1 cellular context compared by ENCODE assay signal in the genomic region with DNA sequence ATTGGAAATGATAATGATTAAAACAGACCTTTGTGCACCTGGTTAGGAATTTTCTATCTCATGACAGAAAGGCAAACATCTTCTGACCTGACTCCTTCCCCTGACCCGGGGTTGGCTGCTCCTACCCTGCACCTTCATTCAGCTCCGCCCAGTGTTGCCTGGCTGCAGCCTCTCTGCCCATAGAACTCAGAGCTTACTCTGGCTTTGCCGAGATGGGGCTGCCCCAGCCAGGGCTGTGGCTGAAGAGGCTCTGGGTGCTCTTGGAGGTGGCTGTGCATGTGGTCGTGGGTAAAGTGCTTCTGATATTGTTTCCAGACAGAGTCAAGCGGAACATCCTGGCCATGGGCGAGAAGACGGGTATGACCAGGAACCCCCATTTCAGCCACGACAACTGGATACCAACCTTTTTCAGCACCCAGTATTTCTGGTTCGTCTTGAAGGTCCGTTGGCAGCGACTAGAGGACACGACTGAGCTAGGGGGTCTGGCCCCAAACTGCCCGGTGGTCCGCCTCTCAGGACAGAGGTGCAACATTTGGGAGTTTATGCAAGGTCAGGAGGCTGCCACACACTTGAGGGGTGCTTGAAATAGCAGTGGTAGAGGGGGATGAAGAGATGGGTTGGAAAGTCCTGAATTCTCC.
TF ChIP-seq lines count a peak whose summit lies in the region.

A gene (plus strand): TSS at position 189 of the 638 bp plus-strand sequence. CDS start 24 bp downstream, at position 213.

TF ChIP-seq in HepG2, 621 proteins besides CTCF, POLR2A, EP300 and RAD21 (continued from another document and continues in another):
- TF ChIP-seq, protein P1, sequence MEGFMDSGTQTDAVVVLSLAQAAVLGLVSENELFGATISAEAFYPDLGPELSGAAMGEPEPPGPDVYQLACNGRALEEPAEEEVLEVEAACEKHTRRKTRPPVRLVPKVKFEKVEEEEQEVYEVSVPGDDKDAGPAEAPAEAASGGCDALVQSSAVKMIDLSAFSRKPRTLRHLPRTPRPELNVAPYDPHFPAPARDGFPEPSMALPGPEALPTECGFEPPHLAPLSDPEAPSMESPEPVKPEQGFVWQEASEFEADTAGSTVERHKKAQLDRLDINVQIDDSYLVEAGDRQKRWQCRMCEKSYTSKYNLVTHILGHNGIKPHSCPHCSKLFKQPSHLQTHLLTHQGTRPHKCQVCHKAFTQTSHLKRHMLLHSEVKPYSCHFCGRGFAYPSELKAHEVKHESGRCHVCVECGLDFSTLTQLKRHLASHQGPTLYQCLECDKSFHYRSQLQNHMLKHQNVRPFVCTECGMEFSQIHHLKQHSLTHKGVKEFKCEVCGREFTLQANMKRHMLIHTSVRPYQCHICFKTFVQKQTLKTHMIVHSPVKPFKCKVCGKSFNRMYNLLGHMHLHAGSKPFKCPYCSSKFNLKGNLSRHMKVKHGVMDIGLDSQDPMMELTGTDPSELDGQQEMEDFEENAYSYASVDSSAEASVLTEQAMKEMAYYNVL (CRISPR knock-in tag; IDR thresholded peaks at IDR 0.05; ENCODE audit: borderline replicate concordance): no peak
- no peak for TF ChIP-seq TEAD2 (CRISPR knock-in tag; IDR thresholded peaks at IDR 0.05)
- TF ChIP-seq, protein P2, sequence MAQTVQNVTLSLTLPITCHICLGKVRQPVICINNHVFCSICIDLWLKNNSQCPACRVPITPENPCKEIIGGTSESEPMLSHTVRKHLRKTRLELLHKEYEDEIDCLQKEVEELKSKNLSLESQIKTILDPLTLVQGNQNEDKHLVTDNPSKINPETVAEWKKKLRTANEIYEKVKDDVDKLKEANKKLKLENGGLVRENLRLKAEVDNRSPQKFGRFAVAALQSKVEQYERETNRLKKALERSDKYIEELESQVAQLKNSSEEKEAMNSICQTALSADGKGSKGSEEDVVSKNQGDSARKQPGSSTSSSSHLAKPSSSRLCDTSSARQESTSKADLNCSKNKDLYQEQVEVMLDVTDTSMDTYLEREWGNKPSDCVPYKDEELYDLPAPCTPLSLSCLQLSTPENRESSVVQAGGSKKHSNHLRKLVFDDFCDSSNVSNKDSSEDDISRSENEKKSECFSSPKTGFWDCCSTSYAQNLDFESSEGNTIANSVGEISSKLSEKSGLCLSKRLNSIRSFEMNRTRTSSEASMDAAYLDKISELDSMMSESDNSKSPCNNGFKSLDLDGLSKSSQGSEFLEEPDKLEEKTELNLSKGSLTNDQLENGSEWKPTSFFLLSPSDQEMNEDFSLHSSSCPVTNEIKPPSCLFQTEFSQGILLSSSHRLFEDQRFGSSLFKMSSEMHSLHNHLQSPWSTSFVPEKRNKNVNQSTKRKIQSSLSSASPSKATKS (CRISPR knock-in tag; IDR thresholded peaks at IDR 0.05): no peak
- TF ChIP-seq, protein P3, sequence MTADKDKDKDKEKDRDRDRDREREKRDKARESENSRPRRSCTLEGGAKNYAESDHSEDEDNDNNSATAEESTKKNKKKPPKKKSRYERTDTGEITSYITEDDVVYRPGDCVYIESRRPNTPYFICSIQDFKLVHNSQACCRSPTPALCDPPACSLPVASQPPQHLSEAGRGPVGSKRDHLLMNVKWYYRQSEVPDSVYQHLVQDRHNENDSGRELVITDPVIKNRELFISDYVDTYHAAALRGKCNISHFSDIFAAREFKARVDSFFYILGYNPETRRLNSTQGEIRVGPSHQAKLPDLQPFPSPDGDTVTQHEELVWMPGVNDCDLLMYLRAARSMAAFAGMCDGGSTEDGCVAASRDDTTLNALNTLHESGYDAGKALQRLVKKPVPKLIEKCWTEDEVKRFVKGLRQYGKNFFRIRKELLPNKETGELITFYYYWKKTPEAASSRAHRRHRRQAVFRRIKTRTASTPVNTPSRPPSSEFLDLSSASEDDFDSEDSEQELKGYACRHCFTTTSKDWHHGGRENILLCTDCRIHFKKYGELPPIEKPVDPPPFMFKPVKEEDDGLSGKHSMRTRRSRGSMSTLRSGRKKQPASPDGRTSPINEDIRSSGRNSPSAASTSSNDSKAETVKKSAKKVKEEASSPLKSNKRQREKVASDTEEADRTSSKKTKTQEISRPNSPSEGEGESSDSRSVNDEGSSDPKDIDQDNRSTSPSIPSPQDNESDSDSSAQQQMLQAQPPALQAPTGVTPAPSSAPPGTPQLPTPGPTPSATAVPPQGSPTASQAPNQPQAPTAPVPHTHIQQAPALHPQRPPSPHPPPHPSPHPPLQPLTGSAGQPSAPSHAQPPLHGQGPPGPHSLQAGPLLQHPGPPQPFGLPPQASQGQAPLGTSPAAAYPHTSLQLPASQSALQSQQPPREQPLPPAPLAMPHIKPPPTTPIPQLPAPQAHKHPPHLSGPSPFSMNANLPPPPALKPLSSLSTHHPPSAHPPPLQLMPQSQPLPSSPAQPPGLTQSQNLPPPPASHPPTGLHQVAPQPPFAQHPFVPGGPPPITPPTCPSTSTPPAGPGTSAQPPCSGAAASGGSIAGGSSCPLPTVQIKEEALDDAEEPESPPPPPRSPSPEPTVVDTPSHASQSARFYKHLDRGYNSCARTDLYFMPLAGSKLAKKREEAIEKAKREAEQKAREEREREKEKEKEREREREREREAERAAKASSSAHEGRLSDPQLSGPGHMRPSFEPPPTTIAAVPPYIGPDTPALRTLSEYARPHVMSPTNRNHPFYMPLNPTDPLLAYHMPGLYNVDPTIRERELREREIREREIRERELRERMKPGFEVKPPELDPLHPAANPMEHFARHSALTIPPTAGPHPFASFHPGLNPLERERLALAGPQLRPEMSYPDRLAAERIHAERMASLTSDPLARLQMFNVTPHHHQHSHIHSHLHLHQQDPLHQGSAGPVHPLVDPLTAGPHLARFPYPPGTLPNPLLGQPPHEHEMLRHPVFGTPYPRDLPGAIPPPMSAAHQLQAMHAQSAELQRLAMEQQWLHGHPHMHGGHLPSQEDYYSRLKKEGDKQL (CRISPR knock-in tag; IDR thresholded peaks at IDR 0.05; ENCODE audit: low read depth): no peak
- no peak for TF ChIP-seq ELF4 (CRISPR knock-in tag; IDR thresholded peaks at IDR 0.05; ENCODE audit: borderline replicate concordance)
- TF ChIP-seq MYC (CRISPR knock-in tag; IDR thresholded peaks at IDR 0.05; ENCODE audit: borderline replicate concordance): peak; percentile 37; the same call in 1 of the 2 replicates
- TF ChIP-seq SKI (IDR thresholded peaks at IDR 0.05; ENCODE audit: partially characterized antibody): no peak
- TF ChIP-seq RORA (CRISPR knock-in tag; IDR thresholded peaks at IDR 0.05): no peak
- no peak for TF ChIP-seq MEIS1 (CRISPR knock-in tag; IDR thresholded peaks at IDR 0.05; ENCODE audit: borderline replicate concordance)
- TF ChIP-seq ATF1 (CRISPR knock-in tag; IDR thresholded peaks at IDR 0.05): no peak
- TF ChIP-seq ZNF432 (CRISPR knock-in tag; IDR thresholded peaks at IDR 0.05; ENCODE audit: borderline replicate concordance): no peak
- peak; percentile 17; the same call in 1 of the 2 replicates for TF ChIP-seq ISL2 (CRISPR knock-in tag; IDR thresholded peaks at IDR 0.05)
- TF ChIP-seq, protein P4, sequence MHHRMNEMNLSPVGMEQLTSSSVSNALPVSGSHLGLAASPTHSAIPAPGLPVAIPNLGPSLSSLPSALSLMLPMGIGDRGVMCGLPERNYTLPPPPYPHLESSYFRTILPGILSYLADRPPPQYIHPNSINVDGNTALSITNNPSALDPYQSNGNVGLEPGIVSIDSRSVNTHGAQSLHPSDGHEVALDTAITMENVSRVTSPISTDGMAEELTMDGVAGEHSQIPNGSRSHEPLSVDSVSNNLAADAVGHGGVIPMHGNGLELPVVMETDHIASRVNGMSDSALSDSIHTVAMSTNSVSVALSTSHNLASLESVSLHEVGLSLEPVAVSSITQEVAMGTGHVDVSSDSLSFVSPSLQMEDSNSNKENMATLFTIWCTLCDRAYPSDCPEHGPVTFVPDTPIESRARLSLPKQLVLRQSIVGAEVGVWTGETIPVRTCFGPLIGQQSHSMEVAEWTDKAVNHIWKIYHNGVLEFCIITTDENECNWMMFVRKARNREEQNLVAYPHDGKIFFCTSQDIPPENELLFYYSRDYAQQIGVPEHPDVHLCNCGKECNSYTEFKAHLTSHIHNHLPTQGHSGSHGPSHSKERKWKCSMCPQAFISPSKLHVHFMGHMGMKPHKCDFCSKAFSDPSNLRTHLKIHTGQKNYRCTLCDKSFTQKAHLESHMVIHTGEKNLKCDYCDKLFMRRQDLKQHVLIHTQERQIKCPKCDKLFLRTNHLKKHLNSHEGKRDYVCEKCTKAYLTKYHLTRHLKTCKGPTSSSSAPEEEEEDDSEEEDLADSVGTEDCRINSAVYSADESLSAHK (CRISPR knock-in tag; IDR thresholded peaks at IDR 0.05; ENCODE audit: borderline replicate concordance): no peak
- TF ChIP-seq HNF4A (CRISPR knock-in tag; IDR thresholded peaks at IDR 0.05): peak; percentile 23; the same call in 1 of the 2 replicates
- TF ChIP-seq ZNF607 (CRISPR knock-in tag; IDR thresholded peaks at IDR 0.05; ENCODE audit: borderline replicate concordance): no peak
- no peak for TF ChIP-seq SP140L (CRISPR knock-in tag; IDR thresholded peaks at IDR 0.05; ENCODE audit: borderline replicate concordance)
- no peak for TF ChIP-seq ZNF383 (CRISPR knock-in tag; IDR thresholded peaks at IDR 0.05; ENCODE audit: borderline replicate concordance)
- TF ChIP-seq EED (CRISPR knock-in tag; IDR thresholded peaks at IDR 0.05): no peak
- TF ChIP-seq, protein P5, sequence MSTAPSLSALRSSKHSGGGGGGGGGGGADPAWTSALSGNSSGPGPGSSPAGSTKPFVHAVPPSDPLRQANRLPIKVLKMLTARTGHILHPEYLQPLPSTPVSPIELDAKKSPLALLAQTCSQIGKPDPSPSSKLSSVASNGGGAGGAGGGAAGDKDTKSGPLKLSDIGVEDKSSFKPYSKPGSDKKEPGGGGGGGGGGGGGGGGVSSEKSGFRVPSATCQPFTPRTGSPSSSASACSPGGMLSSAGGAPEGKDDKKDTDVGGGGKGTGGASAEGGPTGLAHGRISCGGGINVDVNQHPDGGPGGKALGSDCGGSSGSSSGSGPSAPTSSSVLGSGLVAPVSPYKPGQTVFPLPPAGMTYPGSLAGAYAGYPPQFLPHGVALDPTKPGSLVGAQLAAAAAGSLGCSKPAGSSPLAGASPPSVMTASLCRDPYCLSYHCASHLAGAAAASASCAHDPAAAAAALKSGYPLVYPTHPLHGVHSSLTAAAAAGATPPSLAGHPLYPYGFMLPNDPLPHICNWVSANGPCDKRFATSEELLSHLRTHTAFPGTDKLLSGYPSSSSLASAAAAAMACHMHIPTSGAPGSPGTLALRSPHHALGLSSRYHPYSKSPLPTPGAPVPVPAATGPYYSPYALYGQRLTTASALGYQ (CRISPR knock-in tag; IDR thresholded peaks at IDR 0.05): no peak
- no peak for TF ChIP-seq ZNF703 (CRISPR knock-in tag; IDR thresholded peaks at IDR 0.05; ENCODE audit: borderline replicate concordance)
- no peak for TF ChIP-seq ZNF879 (CRISPR knock-in tag; IDR thresholded peaks at IDR 0.05)
- TF ChIP-seq, protein P6, sequence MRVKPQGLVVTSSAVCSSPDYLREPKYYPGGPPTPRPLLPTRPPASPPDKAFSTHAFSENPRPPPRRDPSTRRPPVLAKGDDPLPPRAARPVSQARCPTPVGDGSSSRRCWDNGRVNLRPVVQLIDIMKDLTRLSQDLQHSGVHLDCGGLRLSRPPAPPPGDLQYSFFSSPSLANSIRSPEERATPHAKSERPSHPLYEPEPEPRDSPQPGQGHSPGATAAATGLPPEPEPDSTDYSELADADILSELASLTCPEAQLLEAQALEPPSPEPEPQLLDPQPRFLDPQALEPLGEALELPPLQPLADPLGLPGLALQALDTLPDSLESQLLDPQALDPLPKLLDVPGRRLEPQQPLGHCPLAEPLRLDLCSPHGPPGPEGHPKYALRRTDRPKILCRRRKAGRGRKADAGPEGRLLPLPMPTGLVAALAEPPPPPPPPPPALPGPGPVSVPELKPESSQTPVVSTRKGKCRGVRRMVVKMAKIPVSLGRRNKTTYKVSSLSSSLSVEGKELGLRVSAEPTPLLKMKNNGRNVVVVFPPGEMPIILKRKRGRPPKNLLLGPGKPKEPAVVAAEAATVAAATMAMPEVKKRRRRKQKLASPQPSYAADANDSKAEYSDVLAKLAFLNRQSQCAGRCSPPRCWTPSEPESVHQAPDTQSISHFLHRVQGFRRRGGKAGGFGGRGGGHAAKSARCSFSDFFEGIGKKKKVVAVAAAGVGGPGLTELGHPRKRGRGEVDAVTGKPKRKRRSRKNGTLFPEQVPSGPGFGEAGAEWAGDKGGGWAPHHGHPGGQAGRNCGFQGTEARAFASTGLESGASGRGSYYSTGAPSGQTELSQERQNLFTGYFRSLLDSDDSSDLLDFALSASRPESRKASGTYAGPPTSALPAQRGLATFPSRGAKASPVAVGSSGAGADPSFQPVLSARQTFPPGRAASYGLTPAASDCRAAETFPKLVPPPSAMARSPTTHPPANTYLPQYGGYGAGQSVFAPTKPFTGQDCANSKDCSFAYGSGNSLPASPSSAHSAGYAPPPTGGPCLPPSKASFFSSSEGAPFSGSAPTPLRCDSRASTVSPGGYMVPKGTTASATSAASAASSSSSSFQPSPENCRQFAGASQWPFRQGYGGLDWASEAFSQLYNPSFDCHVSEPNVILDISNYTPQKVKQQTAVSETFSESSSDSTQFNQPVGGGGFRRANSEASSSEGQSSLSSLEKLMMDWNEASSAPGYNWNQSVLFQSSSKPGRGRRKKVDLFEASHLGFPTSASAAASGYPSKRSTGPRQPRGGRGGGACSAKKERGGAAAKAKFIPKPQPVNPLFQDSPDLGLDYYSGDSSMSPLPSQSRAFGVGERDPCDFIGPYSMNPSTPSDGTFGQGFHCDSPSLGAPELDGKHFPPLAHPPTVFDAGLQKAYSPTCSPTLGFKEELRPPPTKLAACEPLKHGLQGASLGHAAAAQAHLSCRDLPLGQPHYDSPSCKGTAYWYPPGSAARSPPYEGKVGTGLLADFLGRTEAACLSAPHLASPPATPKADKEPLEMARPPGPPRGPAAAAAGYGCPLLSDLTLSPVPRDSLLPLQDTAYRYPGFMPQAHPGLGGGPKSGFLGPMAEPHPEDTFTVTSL (CRISPR knock-in tag; IDR thresholded peaks at IDR 0.05; ENCODE audit: borderline replicate concordance): no peak
- TF ChIP-seq, protein P7, sequence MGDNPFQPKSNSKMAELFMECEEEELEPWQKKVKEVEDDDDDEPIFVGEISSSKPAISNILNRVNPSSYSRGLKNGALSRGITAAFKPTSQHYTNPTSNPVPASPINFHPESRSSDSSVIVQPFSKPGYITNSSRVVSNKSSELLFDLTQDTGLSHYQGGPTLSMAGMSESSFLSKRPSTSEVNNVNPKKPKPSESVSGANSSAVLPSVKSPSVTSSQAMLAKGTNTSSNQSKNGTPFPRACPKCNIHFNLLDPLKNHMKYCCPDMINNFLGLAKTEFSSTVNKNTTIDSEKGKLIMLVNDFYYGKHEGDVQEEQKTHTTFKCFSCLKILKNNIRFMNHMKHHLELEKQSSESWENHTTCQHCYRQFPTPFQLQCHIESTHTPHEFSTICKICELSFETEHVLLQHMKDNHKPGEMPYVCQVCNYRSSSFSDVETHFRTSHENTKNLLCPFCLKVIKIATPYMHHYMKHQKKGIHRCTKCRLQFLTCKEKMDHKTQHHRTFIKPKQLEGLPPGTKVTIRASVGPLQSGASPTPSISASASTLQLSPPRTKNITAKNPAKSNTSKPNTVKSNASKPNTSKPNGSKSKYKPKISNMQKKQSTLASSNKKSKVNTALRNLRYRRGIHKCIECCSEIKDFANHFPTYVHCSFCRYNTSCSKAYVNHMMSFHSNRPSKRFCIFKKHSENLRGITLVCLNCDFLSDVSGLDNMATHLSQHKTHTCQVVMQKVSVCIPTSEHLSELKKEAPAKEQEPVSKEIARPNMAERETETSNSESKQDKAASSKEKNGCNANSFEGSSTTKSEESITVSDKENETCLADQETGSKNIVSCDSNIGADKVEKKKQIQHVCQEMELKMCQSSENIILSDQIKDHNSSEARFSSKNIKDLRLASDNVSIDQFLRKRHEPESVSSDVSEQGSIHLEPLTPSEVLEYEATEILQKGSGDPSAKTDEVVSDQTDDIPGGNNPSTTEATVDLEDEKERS (CRISPR knock-in tag; IDR thresholded peaks at IDR 0.05): no peak
- peak; percentile 71; the same call in 1 of the 2 replicates for TF ChIP-seq MTA1 (CRISPR knock-in tag; IDR thresholded peaks at IDR 0.05; ENCODE audit: borderline replicate concordance)
- no peak for TF ChIP-seq ETV6 (CRISPR knock-in tag; conservative IDR thresholded peaks at IDR 0.05)
- TF ChIP-seq ZNF235 (CRISPR knock-in tag; IDR thresholded peaks at IDR 0.05; ENCODE audit: borderline replicate concordance): no peak
